In the genomic region with DNA sequence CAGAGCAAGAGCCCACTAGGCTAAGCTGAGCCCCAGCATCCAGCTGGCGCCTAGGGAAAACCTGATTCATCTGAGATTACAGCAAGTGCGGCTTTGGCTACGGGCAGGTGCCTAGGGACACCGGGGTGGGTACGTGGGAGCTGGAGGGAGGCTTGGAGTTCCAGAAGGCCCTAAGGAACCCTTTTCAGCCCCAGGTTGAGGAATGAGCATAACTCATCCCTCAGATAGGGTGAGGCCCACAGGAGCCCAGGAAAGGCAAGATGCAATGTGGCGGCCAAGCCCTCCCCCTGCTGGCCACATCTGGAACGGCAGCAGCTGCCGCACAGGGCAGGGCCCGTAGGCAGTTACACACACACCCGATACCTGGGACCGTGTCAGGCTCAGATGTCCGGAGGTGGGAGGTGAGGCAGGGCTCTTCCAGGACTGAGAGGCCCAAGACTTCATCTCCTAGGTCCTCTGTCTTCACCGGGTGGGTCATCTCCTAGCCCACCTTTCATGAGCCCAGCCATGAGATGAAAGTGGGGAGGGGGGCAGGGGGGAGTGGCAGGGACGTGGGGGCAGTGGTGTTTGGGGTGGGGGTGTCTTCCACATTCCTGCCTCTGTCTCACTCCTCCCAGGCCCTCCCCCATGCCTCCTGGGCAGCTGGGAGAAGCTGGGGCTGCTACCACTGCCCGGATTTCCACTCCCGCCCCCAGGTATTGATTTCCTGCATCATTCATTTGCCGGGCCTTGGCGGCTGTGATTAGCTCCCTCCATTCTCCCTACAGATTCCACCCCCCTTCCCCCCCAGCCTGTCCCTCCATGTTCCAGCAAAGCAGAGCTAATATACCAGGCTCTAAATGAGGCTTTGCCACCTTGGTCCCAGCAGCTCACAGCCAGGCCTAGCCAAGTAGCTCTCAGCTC, we compare ENCODE assay signal across 8 cellular contexts. TPM values are rescaled to one million over a fixed set of nuclear protein-coding genes. Genes with fewer than 3 reads are reported as not detected.
DNase-seq lines count a peak whose midpoint lies in the region; ATAC-seq, FAIRE-seq and TF ChIP-seq lines count a peak whose summit lies in the region.

No MANE protein-coding gene starts in this region.

- no peak for TF ChIP-seq POLR2A in NB4 (IDR thresholded peaks at IDR 0.05; ENCODE audit: extremely low read depth, insufficient read length)

- H3K9me3 ChIP-seq in ascending aorta = no peaks in the 10 kb centered on the region
- H3K9me3 ChIP-seq in small intestine (ENCODE audit: control insufficient read depth, low read depth) = no peaks in the 10 kb centered on the region

- no peaks in the 10 kb centered on the region for H3K27me3 ChIP-seq in ascending aorta
- H3K27me3 ChIP-seq in small intestine (ENCODE audit: control insufficient read depth in 2 of 2, insufficient read depth in 2 of 2, low read length in 2 of 2) = peaks cover 0 to 8% of the 10 kb centered on the region in 2 donors

- peak; percentile 57 for ATAC-seq in GM18909 (IDR thresholded peaks at IDR 0.05; ENCODE audit: poor library complexity, unreplicated experiment)

- H3K27ac ChIP-seq in ascending aorta (peak overlapping the region in 1 of 2 donors; percentile 39), small intestine (ENCODE audit: low read depth in 1 of 2, low read length in 1 of 2) (no peak overlapping the region)

- peaks cover 9 to 30% of the 10 kb centered on the region in 2 donors for H3K4me1 ChIP-seq in ascending aorta
- no peaks in the 10 kb centered on the region for H3K4me1 ChIP-seq in small intestine (ENCODE audit: control insufficient read depth in 2 of 2, insufficient read depth in 1 of 2, low read depth in 1 of 2, low read length in 1 of 2)

- TF ChIP-seq CTCF in NB4 (IDR thresholded peaks at IDR 0.05; ENCODE audit: low read depth, low read length) = peak; percentile 96
- TF ChIP-seq CTCF in ascending aorta (IDR thresholded peaks at IDR 0.05) = peak; percentile 96 to 99 (median 97)

- 21 to 30% (median 25%) methylated on average over 18 of the region's 18 CpGs for WGBS in small intestine, 3 donors

- no peak for FAIRE-seq in small intestine (lab: Jason Lieb, UNC)

- no peaks in the 10 kb centered on the region for H3K36me3 ChIP-seq in ascending aorta
- H3K36me3 ChIP-seq in small intestine (ENCODE audit: control insufficient read depth in 2 of 2, insufficient read depth in 2 of 2, low read length in 2 of 2) = no peaks in the 10 kb centered on the region

- peak; percentile 87 for DNase-seq in AG08395 (ENCODE audit: low spot score)
- peak; percentile 76 for DNase-seq in NB4 (ENCODE audit: low read depth)
- DNase-seq in T-helper 22 cell (ENCODE audit: low read depth) = peak; percentile 39
- DNase-seq in ascending aorta (ENCODE audit: low spot score in 2 of 2) = peak in 1 of 2 donors; percentile 85
- DNase-seq in hepatic stellate cell (ENCODE audit: low spot score) = peak; percentile 87
- peak; percentile 67 for DNase-seq in small intestine
- DNase-seq in mesenteric fat pad (ENCODE audit: low spot score) = no peak

- intact Hi-C loops in ascending aorta (cut with DNase I) = loop anchor here (1.0 to 5.0 kb wide), 4 partner anchors 195 to 370 kb away; partner anchors contain the start of gene CCDC167

- no peak overlapping the region for H3K4me3 ChIP-seq in NB4 (ENCODE audit: low read depth, low read length)
- no peak overlapping the region for H3K4me3 ChIP-seq in ascending aorta
- no peak overlapping the region for H3K4me3 ChIP-seq in small intestine (ENCODE audit: low read depth in 1 of 2, low read length in 2 of 2)

RNA-seq across cellular contexts. Expression of gene MDGA1, which starts 5.5 kb away (rescaled TPM):
- total RNA-seq in ascending aorta (8.8 TPM), mesenteric fat pad (4.0 TPM)
- 1 to 10 TPM in 2 of 3 donors, not detected in 1; 1.1 to 1.7 TPM for polyA plus RNA-seq in small intestine
